In genomic region chr2:45715601-45716379, GRCh38 we compare ENCODE assay signal across 14 cellular contexts.
DNase-seq lines count a peak whose midpoint lies in the region; ATAC-seq and TF ChIP-seq lines count a peak whose summit lies in the region.
"Had no signal": no experiment of that assay in that cellular context is flagged by ENCODE, and none has a peak within 500 bp of the region (broad histone marks: within the 10 kb centered on the region; RNA-seq: fewer than 3 reads in every experiment).

No MANE protein-coding gene starts in this region.

- H3K27ac Mint-ChIP-seq in activated B cell treated with CpG ODN at 0.5 μM for 24 hours, result peak overlapping the region; percentile 10
- peak overlapping the region; percentile 29 for H3K27ac Mint-ChIP-seq in memory B cell
- peak overlapping the region; percentile 73 for H3K27ac Mint-ChIP-seq in stimulated activated memory B cell treated with anti-CD40 and anti-IgM and Interleukin-4, amounts not matched to agents 10 μg/mL and 1 μg/mL and 100 μg/mL, for 72 hours
- no peak overlapping the region for H3K27ac Mint-ChIP-seq in natural killer cell treated with Interleukin-12 subunit alpha and Interleukin-12 subunit beta and Interleukin-15 and Interleukin-18, amount 100 ng/mL, for 72 hours
- H3K27ac Mint-ChIP-seq: CD4-positive, alpha-beta T cell; GM23338 had no signal

- H3K27me3 Mint-ChIP-seq in activated B cell treated with CpG ODN at 0.5 μM for 24 hours (no peaks in the 10 kb centered on the region), memory B cell (no peaks in the 10 kb centered on the region)
- H3K27me3 Mint-ChIP-seq in stimulated activated memory B cell treated with anti-CD40 and anti-IgM and Interleukin-4, amounts not matched to agents 10 μg/mL and 1 μg/mL and 100 μg/mL, for 72 hours, result no peaks in the 10 kb centered on the region
- H3K27me3 Mint-ChIP-seq in natural killer cell treated with Interleukin-12 subunit alpha and Interleukin-12 subunit beta and Interleukin-15 and Interleukin-18, amount 100 ng/mL, for 72 hours, result no peaks in the 10 kb centered on the region
- H3K27me3 Mint-ChIP-seq: CD4-positive, alpha-beta T cell had no signal

- no peak overlapping the region for H3K27ac ChIP-seq in BLaER1 treated with 17β-estradiol and CSF1 and Interleukin-3, amounts not matched to agents 10 nM and 100 nM
- H3K27ac ChIP-seq: C4-2B, HL-60 had no signal

- H3K9ac ChIP-seq in BLaER1 treated with 17β-estradiol and CSF1 and Interleukin-3, amounts not matched to agents 10 nM and 100 nM, result no peak overlapping the region

- DNase-seq in activated B cell treated with CpG ODN at 0.5 μM for 24 hours, result no peak
- no peak for DNase-seq in memory B cell (ENCODE audit: low spot score in 2 of 2)
- DNase-seq in cerebellar nuclear complex (lab: John Stamatoyannopoulos, UW), result no peak
- DNase-seq in natural killer cell treated with Interleukin-12 subunit alpha and Interleukin-12 subunit beta and Interleukin-15 and Interleukin-18, amount 100 ng/mL, for 72 hours (ENCODE audit: low spot score), result no peak
- DNase-seq: BE2C; Caco-2; CD4-positive, alpha-beta T cell; HCEC 1CT had no signal

- ATAC-seq in activated B cell treated with CpG ODN at 0.5 μM for 24 hours (ENCODE audit: low read depth) (no peak), memory B cell (ENCODE audit: low read depth) (no peak), GM18502 (IDR thresholded peaks at IDR 0.05; ENCODE audit: poor library complexity, unreplicated experiment) (no peak)
- ATAC-seq in stimulated activated memory B cell treated with anti-CD40 and anti-IgM and Interleukin-4, amounts not matched to agents 10 μg/mL and 1 μg/mL and 100 μg/mL, for 72 hours, result no peak
- ATAC-seq in natural killer cell treated with Interleukin-12 subunit alpha and Interleukin-12 subunit beta and Interleukin-15 and Interleukin-18, amount 100 ng/mL, for 72 hours, result no peak
- ATAC-seq: GM23338 had no signal

- no peak overlapping the region for H3K4me3 ChIP-seq in BLaER1 treated with 17β-estradiol and CSF1 and Interleukin-3, amounts not matched to agents 10 nM and 100 nM
- H3K4me3 ChIP-seq: GM23338 had no signal

- peaks cover 0 to 97% (median 60%) of the 10 kb centered on the region in 11 experiments; a peak in 17 of 22 replicates for H3K36me3 ChIP-seq in BLaER1 treated with 17β-estradiol and CSF1 and Interleukin-3, amounts not matched to agents 10 nM and 100 nM

- H4K20me1 ChIP-seq in BLaER1 treated with 17β-estradiol and CSF1 and Interleukin-3, amounts not matched to agents 10 nM and 100 nM, result peaks cover 0 to 87% (median 72%) of the 10 kb centered on the region in 11 experiments; a peak in 13 of 22 replicates

- POLR2A ChIA-PET in activated B cell treated with CpG ODN at 0.5 μM for 24 hours (lab: Charles Lee), result no interaction called here

- peak overlapping the region in 6 of 11 experiments; percentile 2 to 44 (median 22); a peak in 4 of 22 replicates for H3K4me2 ChIP-seq in BLaER1 treated with 17β-estradiol and CSF1 and Interleukin-3, amounts not matched to agents 10 nM and 100 nM
- H3K4me2 ChIP-seq: GM23338 had no signal

- H3K4me3 Mint-ChIP-seq in activated B cell treated with CpG ODN at 0.5 μM for 24 hours, result no peak overlapping the region
- H3K4me3 Mint-ChIP-seq in memory B cell, result no peak overlapping the region
- no peak overlapping the region for H3K4me3 Mint-ChIP-seq in stimulated activated memory B cell treated with anti-CD40 and anti-IgM and Interleukin-4, amounts not matched to agents 10 μg/mL and 1 μg/mL and 100 μg/mL, for 72 hours
- H3K4me3 Mint-ChIP-seq in natural killer cell treated with Interleukin-12 subunit alpha and Interleukin-12 subunit beta and Interleukin-15 and Interleukin-18, amount 100 ng/mL, for 72 hours, result no peak overlapping the region
- H3K4me3 Mint-ChIP-seq: CD4-positive, alpha-beta T cell; GM23338 had no signal

- peaks cover 5% of the 10 kb centered on the region for H3K36me3 Mint-ChIP-seq in activated B cell treated with CpG ODN at 0.5 μM for 24 hours (ENCODE audit: low read depth)
- peaks cover 22% of the 10 kb centered on the region for H3K36me3 Mint-ChIP-seq in memory B cell
- H3K36me3 Mint-ChIP-seq in stimulated activated memory B cell treated with anti-CD40 and anti-IgM and Interleukin-4, amounts not matched to agents 10 μg/mL and 1 μg/mL and 100 μg/mL, for 72 hours, result peaks cover 12% of the 10 kb centered on the region
- no peaks in the 10 kb centered on the region for H3K36me3 Mint-ChIP-seq in natural killer cell treated with Interleukin-12 subunit alpha and Interleukin-12 subunit beta and Interleukin-15 and Interleukin-18, amount 100 ng/mL, for 72 hours

- H3K9me3 Mint-ChIP-seq in activated B cell treated with CpG ODN at 0.5 μM for 24 hours (no peaks in the 10 kb centered on the region), memory B cell (peaks cover 4% of the 10 kb centered on the region)
- peaks cover 5% of the 10 kb centered on the region for H3K9me3 Mint-ChIP-seq in stimulated activated memory B cell treated with anti-CD40 and anti-IgM and Interleukin-4, amounts not matched to agents 10 μg/mL and 1 μg/mL and 100 μg/mL, for 72 hours
- H3K9me3 Mint-ChIP-seq in natural killer cell treated with Interleukin-12 subunit alpha and Interleukin-12 subunit beta and Interleukin-15 and Interleukin-18, amount 100 ng/mL, for 72 hours, result no peaks in the 10 kb centered on the region
- H3K9me3 Mint-ChIP-seq: CD4-positive, alpha-beta T cell; GM23338 had no signal

- H3K9me3 ChIP-seq in BLaER1 treated with 17β-estradiol and CSF1 and Interleukin-3, amounts not matched to agents 10 nM and 100 nM (replicated peaks in 1 of 11), result peaks cover 6 to 33% (median 24%) of the 10 kb centered on the region in 11 experiments; a peak in 17 of 22 replicates
- H3K9me3 ChIP-seq: BE2C, Caco-2 had no signal

- TF ChIP-seq CTCF in activated B cell treated with CpG ODN at 0.5 μM for 24 hours (IDR thresholded peaks at IDR 0.05), result no peak

- intact Hi-C loops in activated B cell treated with CpG ODN at 0.5 μM for 24 hours (cut with micrococcal nuclease), result no loop called here

- no peaks in the 10 kb centered on the region for H3K27me3 ChIP-seq in BLaER1 treated with 17β-estradiol and CSF1 and Interleukin-3, amounts not matched to agents 10 nM and 100 nM
- H3K27me3 ChIP-seq: BE2C had no signal

- peaks cover 0 to 92% (median 65%) of the 10 kb centered on the region in 10 experiments; a peak in 17 of 20 replicates for H3K4me1 ChIP-seq in BLaER1 treated with 17β-estradiol and CSF1 and Interleukin-3, amounts not matched to agents 10 nM and 100 nM
- H3K4me1 ChIP-seq: BE2C, Caco-2 had no signal

- H3K4me1 Mint-ChIP-seq in activated B cell treated with CpG ODN at 0.5 μM for 24 hours, result peaks cover 61% of the 10 kb centered on the region
- peaks cover 52% of the 10 kb centered on the region for H3K4me1 Mint-ChIP-seq in memory B cell
- peaks cover 54% of the 10 kb centered on the region for H3K4me1 Mint-ChIP-seq in stimulated activated memory B cell treated with anti-CD40 and anti-IgM and Interleukin-4, amounts not matched to agents 10 μg/mL and 1 μg/mL and 100 μg/mL, for 72 hours
- H3K4me1 Mint-ChIP-seq in natural killer cell treated with Interleukin-12 subunit alpha and Interleukin-12 subunit beta and Interleukin-15 and Interleukin-18, amount 100 ng/mL, for 72 hours (ENCODE audit: low read depth in 2 of 2), result peaks cover 0 to 16% of the 10 kb centered on the region in 2 donors

- CTCF ChIA-PET in activated B cell treated with CpG ODN at 0.5 μM for 24 hours (lab: Charles Lee), result no interaction called here

Comparison
In these comparisons a context has a peak if more than half of its experiments do, and no peak if none do; other contexts are left out.
1. H3K27ac Mint-ChIP-seq: peak in activated B cell treated with CpG ODN at 0.5 μM for 24 hours (single experiment), memory B cell (single experiment) and stimulated activated memory B cell treated with anti-CD40 and anti-IgM and Interleukin-4, amounts not matched to agents 10 μg/mL and 1 μg/mL and 100 μg/mL, for 72 hours (single experiment); none in natural killer cell treated with Interleukin-12 subunit alpha and Interleukin-12 subunit beta and Interleukin-15 and Interleukin-18, amount 100 ng/mL, for 72 hours (0 of 2).